Comparison of ENCODE assay signal across 1 cellular context in the genomic region with DNA sequence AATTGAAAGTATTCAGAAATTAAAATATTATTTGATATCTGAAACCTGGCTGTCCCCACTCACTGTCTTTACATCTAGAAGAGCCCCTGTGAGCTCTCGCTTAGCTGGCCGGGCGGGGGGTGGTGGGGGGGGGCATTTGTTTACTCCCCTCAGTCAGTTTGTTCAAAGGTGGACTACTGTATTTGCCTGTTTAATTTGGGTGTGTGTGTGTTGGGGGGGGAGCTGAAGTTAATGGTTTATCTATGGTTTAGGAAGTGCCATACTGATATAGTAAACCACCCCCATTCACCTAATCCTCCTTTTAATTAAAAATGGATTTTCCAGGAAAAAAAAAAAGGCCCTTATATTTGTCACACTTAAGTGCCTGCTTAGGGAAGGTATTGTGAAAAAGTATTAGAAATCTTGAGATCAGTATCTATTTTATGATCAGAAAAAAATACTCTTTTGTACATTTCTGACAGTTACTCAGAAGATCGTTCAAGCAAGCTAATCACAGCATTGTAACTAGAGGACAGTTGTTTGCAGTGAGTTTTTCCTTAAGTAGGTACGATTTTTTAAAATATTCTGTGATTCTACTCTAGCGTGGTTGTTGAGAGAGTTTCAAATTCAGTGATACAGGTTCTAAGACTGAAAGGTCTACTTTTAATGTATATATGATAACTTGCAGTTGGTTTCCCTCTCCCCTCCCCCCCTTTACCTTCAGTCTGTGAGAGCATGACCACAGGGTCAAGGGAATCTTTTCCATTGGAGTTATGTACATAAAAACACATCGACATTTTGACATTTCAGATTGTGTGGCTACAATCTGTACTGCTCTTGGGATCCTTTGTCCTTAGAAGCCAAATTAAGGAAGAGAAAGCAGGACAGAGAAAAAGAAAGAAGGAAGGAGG.
TF ChIP-seq lines count a peak whose summit lies in the region.

No MANE protein-coding gene starts in this region.

TF ChIP-seq in HepG2, 621 proteins besides CTCF, POLR2A, EP300 and RAD21 (continued from another document):
- TF ChIP-seq, protein P1, sequence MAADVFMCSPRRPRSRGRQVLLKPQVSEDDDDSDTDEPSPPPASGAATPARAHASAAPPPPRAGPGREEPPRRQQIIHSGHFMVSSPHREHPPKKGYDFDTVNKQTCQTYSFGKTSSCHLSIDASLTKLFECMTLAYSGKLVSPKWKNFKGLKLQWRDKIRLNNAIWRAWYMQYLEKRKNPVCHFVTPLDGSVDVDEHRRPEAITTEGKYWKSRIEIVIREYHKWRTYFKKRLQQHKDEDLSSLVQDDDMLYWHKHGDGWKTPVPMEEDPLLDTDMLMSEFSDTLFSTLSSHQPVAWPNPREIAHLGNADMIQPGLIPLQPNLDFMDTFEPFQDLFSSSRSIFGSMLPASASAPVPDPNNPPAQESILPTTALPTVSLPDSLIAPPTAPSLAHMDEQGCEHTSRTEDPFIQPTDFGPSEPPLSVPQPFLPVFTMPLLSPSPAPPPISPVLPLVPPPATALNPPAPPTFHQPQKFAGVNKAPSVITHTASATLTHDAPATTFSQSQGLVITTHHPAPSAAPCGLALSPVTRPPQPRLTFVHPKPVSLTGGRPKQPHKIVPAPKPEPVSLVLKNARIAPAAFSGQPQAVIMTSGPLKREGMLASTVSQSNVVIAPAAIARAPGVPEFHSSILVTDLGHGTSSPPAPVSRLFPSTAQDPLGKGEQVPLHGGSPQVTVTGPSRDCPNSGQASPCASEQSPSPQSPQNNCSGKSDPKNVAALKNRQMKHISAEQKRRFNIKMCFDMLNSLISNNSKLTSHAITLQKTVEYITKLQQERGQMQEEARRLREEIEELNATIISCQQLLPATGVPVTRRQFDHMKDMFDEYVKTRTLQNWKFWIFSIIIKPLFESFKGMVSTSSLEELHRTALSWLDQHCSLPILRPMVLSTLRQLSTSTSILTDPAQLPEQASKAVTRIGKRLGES (CRISPR knock-in tag; IDR thresholded peaks at IDR 0.05; ENCODE audit: borderline replicate concordance), result no peak
- TF ChIP-seq, protein P2, sequence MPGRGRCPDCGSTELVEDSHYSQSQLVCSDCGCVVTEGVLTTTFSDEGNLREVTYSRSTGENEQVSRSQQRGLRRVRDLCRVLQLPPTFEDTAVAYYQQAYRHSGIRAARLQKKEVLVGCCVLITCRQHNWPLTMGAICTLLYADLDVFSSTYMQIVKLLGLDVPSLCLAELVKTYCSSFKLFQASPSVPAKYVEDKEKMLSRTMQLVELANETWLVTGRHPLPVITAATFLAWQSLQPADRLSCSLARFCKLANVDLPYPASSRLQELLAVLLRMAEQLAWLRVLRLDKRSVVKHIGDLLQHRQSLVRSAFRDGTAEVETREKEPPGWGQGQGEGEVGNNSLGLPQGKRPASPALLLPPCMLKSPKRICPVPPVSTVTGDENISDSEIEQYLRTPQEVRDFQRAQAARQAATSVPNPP (CRISPR knock-in tag; IDR thresholded peaks at IDR 0.05), result no peak
- no peak for TF ChIP-seq ZNF7 (CRISPR knock-in tag; IDR thresholded peaks at IDR 0.05)
- peak; percentile 57; the same call in 1 of the 2 replicates for TF ChIP-seq HDAC1 (CRISPR knock-in tag; IDR thresholded peaks at IDR 0.05)
- TF ChIP-seq NCOA1 (CRISPR knock-in tag; IDR thresholded peaks at IDR 0.05), result no peak
- no peak for TF ChIP-seq RCOR2 (CRISPR knock-in tag; IDR thresholded peaks at IDR 0.05)
